Comparison of ENCODE assay signal across 8 cellular contexts in genomic region chr18:24138281-24138883, GRCh38.
DNase-seq lines count a peak whose midpoint lies in the region; ATAC-seq and TF ChIP-seq lines count a peak whose summit lies in the region.

No MANE protein-coding gene starts in this region.

- H3K4me3 ChIP-seq in SK-N-MC (peak overlapping the region; percentile 70), foreskin fibroblast (ENCODE audit: low read depth in 1 of 2, low read length in 2 of 2) (peak overlapping the region; percentile 76 to 77), skin epidermis (peak overlapping the region; percentile 43 to 66 (median 50))

- DNase-seq in NCI-H1417 treated with DMSO at 0.1 percent for 48 hours (lab: John Stamatoyannopoulos, UW) (peak; percentile 29), NCI-H1417 (lab: John Stamatoyannopoulos, UW) (no peak), SK-N-MC (ENCODE audit: low read depth, low spot score) (no peak), foreskin fibroblast (no peak), DMS79 treated with DMSO at 0.1 percent for 48 hours (lab: John Stamatoyannopoulos, UW) (no peak), GM19238 (ENCODE audit: insufficient read length, low spot score) (no peak)

- no peak overlapping the region for H3K9ac ChIP-seq in SK-N-MC (ENCODE audit: insufficient read length)

- H3K36me3 ChIP-seq in SK-N-MC (ENCODE audit: insufficient read depth, low read length), result no peaks in the 10 kb centered on the region

- ATAC-seq in HG02870 (IDR thresholded peaks at IDR 0.05; ENCODE audit: unreplicated experiment), result no peak

- H3K9me3 ChIP-seq in SK-N-MC (ENCODE audit: low read depth, low read length), result no peaks in the 10 kb centered on the region

- TF ChIP-seq CTCF in foreskin fibroblast (IDR thresholded peaks at IDR 0.05; ENCODE audit: low read depth, low read length), result no peak

- H3K27ac ChIP-seq in SK-N-MC, result no peak overlapping the region
- H3K27ac ChIP-seq in skin epidermis, result peak overlapping the region in 13 of 21 experiments; percentile 16 to 78 (median 46)
